1 cellular context compared by ENCODE assay signal in the genomic region with DNA sequence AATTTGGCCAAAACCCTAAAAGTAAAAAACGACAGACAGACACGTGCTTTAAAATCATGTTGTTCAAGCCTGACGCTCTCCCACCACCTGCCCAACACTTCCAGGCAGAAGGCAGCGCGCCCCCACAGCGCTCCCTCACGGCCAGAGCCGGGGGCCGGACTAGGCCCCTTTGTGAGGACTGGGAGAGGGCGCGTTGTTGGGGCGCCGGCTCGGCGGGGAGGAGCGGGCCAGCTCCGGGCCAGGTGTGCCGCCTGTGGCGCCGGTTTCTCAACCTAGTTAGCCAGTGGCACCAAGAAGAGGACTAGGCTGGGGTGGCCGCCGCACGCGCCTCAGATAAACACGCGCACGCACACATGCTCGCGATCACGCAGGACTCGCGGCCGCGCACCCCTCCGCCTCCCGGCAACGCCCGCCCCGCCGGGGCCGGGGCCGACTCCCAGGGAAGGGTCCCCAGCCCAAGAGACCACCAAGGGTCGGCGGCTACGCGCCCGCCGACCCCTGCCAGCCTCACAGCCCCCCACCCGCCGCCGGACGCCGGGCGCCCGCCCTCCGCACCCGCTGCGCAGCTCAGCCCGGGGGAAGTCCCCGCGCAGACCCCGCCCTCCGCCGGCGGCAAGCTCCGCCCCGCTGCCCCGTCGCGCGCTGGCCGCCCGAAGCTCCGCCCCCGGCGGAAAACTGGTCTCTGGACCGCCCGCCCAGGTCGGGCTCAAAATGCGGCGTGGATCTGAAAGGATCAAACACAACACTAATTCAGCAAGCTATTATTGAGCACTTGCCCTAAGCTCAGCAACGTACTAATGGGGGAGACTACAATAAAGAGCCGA.
TF ChIP-seq lines count a peak whose summit lies in the region.

A gene (minus strand): TSS at position 584 of the 824 bp plus-strand sequence.

TF ChIP-seq in HepG2, 621 proteins besides CTCF, POLR2A, EP300 and RAD21 (continued from another document and continues in another):
- TF ChIP-seq NONO (IDR thresholded peaks at IDR 0.05) (no peak), NONO (CRISPR knock-in tag; conservative IDR thresholded peaks at IDR 0.05) (0 out of 2 replicates have a peak, but pooled peaks have one; percentile 43), JUNB (CRISPR knock-in tag; IDR thresholded peaks at IDR 0.05; ENCODE audit: borderline replicate concordance) (no peak), ZNF326 (CRISPR knock-in tag; IDR thresholded peaks at IDR 0.05; ENCODE audit: borderline replicate concordance) (no peak), ZNF484 (CRISPR knock-in tag; IDR thresholded peaks at IDR 0.05; ENCODE audit: borderline replicate concordance, low read depth) (no peak), FIP1L1 (IDR thresholded peaks at IDR 0.05; ENCODE audit: borderline replicate concordance, insufficient read depth, low read depth, low read length) (no peak), CBX1 (IDR thresholded peaks at IDR 0.05; ENCODE audit: low read depth) (no peak), FOXK2 (IDR thresholded peaks at IDR 0.05) (no peak), IKZF1 (IDR thresholded peaks at IDR 0.05) (no peak), FOXC1 (CRISPR knock-in tag; IDR thresholded peaks at IDR 0.05; ENCODE audit: borderline replicate concordance) (no peak; the same call in 1 of the 2 replicates), TCF12 (IDR thresholded peaks at IDR 0.05) (no peak), TCF12 (CRISPR knock-in tag; IDR thresholded peaks at IDR 0.05) (0 out of 2 replicates have a peak, but pooled peaks have one; percentile 36), ZMYM2 (CRISPR knock-in tag; IDR thresholded peaks at IDR 0.05) (no peak), ISX (CRISPR knock-in tag; conservative IDR thresholded peaks at IDR 0.05) (no peak), ZNF841 (CRISPR knock-in tag; IDR thresholded peaks at IDR 0.05; ENCODE audit: borderline replicate concordance) (no peak), CBX2 (IDR thresholded peaks at IDR 0.05; ENCODE audit: low read depth, low read length) (no peak), CBX2 (CRISPR knock-in tag; IDR thresholded peaks at IDR 0.05; ENCODE audit: low read depth) (no peak), SIN3B (IDR thresholded peaks at IDR 0.05; ENCODE audit: low read length) (no peak), ZNF615 (CRISPR knock-in tag; IDR thresholded peaks at IDR 0.05; ENCODE audit: borderline replicate concordance) (no peak), ZNF605 (CRISPR knock-in tag; IDR thresholded peaks at IDR 0.05) (peak; percentile 86), FOXO1 (CRISPR knock-in tag; IDR thresholded peaks at IDR 0.05) (peak; percentile 21; the same call in 1 of the 2 replicates), ZNF225 (CRISPR knock-in tag; IDR thresholded peaks at IDR 0.05) (peak; percentile 35; the same call in 1 of the 2 replicates), KAT2B (IDR thresholded peaks at IDR 0.05; ENCODE audit: borderline replicate concordance, low read depth, low read length) (no peak), XBP1 (CRISPR knock-in tag; IDR thresholded peaks at IDR 0.05) (no peak), ZNF572 (CRISPR knock-in tag; IDR thresholded peaks at IDR 0.05) (peak; percentile 89), ZNF251 (CRISPR knock-in tag; IDR thresholded peaks at IDR 0.05) (no peak), FLYWCH1 (CRISPR knock-in tag; IDR thresholded peaks at IDR 0.05) (peak; percentile 83; the same call in 1 of the 2 replicates), SETDB1 (CRISPR knock-in tag; IDR thresholded peaks at IDR 0.05; ENCODE audit: borderline replicate concordance) (no peak), ZKSCAN8 (CRISPR knock-in tag; IDR thresholded peaks at IDR 0.05; ENCODE audit: borderline replicate concordance) (no peak), YEATS4 (CRISPR knock-in tag; IDR thresholded peaks at IDR 0.05; ENCODE audit: borderline replicate concordance) (peak; percentile 87), CREM (IDR thresholded peaks at IDR 0.05) (no peak), CREM (CRISPR knock-in tag; IDR thresholded peaks at IDR 0.05) (no peak), ZNF883 (CRISPR knock-in tag; IDR thresholded peaks at IDR 0.05; ENCODE audit: not compliant biosample characterization) (peak; percentile 36), ZNF256 (CRISPR knock-in tag; conservative IDR thresholded peaks at IDR 0.05) (0 out of 2 replicates have a peak, but pooled peaks have one; percentile 52), ZNF629 (CRISPR knock-in tag; conservative IDR thresholded peaks at IDR 0.05) (0 out of 2 replicates have a peak, but pooled peaks have one; percentile 10), ETV5 (CRISPR knock-in tag; IDR thresholded peaks at IDR 0.05; ENCODE audit: borderline replicate concordance) (no peak), ARNT2 (CRISPR knock-in tag; IDR thresholded peaks at IDR 0.05; ENCODE audit: low read depth) (no peak)
- TF ChIP-seq, protein P1, sequence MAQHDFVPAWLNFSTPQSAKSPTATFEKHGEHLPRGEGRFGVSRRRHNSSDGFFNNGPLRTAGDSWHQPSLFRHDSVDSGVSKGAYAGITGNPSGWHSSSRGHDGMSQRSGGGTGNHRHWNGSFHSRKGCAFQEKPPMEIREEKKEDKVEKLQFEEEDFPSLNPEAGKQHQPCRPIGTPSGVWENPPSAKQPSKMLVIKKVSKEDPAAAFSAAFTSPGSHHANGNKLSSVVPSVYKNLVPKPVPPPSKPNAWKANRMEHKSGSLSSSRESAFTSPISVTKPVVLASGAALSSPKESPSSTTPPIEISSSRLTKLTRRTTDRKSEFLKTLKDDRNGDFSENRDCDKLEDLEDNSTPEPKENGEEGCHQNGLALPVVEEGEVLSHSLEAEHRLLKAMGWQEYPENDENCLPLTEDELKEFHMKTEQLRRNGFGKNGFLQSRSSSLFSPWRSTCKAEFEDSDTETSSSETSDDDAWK (CRISPR knock-in tag; IDR thresholded peaks at IDR 0.05), result no peak
- TF ChIP-seq, protein P2, sequence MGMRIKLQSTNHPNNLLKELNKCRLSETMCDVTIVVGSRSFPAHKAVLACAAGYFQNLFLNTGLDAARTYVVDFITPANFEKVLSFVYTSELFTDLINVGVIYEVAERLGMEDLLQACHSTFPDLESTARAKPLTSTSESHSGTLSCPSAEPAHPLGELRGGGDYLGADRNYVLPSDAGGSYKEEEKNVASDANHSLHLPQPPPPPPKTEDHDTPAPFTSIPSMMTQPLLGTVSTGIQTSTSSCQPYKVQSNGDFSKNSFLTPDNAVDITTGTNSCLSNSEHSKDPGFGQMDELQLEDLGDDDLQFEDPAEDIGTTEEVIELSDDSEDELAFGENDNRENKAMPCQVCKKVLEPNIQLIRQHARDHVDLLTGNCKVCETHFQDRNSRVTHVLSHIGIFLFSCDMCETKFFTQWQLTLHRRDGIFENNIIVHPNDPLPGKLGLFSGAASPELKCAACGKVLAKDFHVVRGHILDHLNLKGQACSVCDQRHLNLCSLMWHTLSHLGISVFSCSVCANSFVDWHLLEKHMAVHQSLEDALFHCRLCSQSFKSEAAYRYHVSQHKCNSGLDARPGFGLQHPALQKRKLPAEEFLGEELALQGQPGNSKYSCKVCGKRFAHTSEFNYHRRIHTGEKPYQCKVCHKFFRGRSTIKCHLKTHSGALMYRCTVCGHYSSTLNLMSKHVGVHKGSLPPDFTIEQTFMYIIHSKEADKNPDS (CRISPR knock-in tag; IDR thresholded peaks at IDR 0.05), result no peak
- TF ChIP-seq, protein P3, sequence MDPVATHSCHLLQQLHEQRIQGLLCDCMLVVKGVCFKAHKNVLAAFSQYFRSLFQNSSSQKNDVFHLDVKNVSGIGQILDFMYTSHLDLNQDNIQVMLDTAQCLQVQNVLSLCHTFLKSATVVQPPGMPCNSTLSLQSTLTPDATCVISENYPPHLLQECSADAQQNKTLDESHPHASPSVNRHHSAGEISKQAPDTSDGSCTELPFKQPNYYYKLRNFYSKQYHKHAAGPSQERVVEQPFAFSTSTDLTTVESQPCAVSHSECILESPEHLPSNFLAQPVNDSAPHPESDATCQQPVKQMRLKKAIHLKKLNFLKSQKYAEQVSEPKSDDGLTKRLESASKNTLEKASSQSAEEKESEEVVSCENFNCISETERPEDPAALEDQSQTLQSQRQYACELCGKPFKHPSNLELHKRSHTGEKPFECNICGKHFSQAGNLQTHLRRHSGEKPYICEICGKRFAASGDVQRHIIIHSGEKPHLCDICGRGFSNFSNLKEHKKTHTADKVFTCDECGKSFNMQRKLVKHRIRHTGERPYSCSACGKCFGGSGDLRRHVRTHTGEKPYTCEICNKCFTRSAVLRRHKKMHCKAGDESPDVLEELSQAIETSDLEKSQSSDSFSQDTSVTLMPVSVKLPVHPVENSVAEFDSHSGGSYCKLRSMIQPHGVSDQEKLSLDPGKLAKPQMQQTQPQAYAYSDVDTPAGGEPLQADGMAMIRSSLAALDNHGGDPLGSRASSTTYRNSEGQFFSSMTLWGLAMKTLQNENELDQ (CRISPR knock-in tag; IDR thresholded peaks at IDR 0.05; ENCODE audit: borderline replicate concordance), result no peak
- TF ChIP-seq, protein P4, sequence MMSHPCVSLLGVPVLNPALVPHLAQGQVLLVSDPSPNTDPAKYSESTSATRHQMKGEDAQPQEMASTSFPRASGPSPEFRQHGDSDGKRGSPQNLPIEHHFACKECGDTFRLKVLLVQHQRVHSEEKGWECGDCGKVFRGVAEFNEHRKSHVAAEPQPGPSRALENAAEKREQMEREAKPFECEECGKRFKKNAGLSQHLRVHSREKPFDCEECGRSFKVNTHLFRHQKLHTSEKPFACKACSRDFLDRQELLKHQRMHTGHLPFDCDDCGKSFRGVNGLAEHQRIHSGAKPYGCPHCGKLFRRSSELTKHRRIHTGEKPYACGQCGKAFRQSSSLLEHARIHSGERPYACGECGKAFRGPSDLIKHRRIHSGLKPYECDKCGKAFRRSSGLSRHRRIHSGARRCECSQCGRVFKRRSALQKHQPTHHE (CRISPR knock-in tag; IDR thresholded peaks at IDR 0.05; ENCODE audit: borderline replicate concordance), result peak; percentile 75; the same call in 1 of the 2 replicates
- TF ChIP-seq, protein P5, sequence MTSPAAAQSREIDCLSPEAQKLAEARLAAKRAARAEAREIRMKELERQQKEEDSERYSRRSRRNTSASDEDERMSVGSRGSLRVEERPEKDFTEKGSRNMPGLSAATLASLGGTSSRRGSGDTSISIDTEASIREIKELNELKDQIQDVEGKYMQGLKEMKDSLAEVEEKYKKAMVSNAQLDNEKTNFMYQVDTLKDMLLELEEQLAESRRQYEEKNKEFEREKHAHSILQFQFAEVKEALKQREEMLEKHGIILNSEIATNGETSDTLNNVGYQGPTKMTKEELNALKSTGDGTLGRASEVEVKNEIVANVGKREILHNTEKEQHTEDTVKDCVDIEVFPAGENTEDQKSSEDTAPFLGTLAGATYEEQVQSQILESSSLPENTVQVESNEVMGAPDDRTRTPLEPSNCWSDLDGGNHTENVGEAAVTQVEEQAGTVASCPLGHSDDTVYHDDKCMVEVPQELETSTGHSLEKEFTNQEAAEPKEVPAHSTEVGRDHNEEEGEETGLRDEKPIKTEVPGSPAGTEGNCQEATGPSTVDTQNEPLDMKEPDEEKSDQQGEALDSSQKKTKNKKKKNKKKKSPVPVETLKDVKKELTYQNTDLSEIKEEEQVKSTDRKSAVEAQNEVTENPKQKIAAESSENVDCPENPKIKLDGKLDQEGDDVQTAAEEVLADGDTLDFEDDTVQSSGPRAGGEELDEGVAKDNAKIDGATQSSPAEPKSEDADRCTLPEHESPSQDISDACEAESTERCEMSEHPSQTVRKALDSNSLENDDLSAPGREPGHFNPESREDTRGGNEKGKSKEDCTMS (CRISPR knock-in tag; conservative IDR thresholded peaks at IDR 0.05), result no peak
- TF ChIP-seq, protein P6, sequence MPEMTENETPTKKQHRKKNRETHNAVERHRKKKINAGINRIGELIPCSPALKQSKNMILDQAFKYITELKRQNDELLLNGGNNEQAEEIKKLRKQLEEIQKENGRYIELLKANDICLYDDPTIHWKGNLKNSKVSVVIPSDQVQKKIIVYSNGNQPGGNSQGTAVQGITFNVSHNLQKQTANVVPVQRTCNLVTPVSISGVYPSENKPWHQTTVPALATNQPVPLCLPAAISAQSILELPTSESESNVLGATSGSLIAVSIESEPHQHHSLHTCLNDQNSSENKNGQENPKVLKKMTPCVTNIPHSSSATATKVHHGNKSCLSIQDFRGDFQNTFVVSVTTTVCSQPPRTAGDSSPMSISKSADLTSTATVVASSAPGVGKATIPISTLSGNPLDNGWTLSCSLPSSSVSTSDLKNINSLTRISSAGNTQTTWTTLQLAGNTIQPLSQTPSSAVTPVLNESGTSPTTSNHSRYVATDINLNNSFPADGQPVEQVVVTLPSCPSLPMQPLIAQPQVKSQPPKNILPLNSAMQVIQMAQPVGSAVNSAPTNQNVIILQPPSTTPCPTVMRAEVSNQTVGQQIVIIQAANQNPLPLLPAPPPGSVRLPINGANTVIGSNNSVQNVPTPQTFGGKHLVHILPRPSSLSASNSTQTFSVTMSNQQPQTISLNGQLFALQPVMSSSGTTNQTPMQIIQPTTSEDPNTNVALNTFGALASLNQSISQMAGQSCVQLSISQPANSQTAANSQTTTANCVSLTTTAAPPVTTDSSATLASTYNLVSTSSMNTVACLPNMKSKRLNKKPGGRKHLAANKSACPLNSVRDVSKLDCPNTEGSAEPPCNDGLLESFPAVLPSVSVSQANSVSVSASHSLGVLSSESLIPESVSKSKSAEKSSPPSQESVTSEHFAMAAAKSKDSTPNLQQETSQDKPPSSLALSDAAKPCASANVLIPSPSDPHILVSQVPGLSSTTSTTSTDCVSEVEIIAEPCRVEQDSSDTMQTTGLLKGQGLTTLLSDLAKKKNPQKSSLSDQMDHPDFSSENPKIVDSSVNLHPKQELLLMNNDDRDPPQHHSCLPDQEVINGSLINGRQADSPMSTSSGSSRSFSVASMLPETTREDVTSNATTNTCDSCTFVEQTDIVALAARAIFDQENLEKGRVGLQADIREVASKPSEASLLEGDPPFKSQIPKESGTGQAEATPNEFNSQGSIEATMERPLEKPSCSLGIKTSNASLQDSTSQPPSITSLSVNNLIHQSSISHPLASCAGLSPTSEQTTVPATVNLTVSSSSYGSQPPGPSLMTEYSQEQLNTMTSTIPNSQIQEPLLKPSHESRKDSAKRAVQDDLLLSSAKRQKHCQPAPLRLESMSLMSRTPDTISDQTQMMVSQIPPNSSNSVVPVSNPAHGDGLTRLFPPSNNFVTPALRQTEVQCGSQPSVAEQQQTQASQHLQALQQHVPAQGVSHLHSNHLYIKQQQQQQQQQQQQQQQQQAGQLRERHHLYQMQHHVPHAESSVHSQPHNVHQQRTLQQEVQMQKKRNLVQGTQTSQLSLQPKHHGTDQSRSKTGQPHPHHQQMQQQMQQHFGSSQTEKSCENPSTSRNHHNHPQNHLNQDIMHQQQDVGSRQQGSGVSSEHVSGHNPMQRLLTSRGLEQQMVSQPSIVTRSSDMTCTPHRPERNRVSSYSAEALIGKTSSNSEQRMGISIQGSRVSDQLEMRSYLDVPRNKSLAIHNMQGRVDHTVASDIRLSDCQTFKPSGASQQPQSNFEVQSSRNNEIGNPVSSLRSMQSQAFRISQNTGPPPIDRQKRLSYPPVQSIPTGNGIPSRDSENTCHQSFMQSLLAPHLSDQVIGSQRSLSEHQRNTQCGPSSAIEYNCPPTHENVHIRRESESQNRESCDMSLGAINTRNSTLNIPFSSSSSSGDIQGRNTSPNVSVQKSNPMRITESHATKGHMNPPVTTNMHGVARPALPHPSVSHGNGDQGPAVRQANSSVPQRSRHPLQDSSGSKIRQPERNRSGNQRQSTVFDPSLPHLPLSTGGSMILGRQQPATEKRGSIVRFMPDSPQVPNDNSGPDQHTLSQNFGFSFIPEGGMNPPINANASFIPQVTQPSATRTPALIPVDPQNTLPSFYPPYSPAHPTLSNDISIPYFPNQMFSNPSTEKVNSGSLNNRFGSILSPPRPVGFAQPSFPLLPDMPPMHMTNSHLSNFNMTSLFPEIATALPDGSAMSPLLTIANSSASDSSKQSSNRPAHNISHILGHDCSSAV (CRISPR knock-in tag; IDR thresholded peaks at IDR 0.05; ENCODE audit: borderline replicate concordance), result no peak
